ENCODE assay signal across 8 cellular contexts in the genomic region with DNA sequence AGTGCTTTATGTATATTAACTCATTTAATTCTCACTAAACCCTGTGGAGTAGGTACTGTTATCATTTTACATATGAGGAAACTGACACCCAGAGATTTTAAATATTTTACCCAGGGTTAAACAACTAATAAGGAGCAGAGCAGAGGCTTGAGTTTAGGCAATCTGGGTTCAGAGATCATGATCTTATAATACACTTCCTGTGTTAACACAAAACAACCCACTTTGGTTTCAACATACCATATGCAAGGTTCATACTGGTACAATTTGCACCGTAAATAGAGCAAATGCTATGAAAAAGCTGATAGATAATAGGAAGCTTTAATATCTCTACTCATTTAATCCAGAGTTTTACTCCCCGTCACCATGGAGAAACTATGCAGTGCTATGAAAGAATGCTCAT.
"Had no signal": no experiment of that assay in that cellular context is flagged by ENCODE, and none has a peak within 500 bp of the region (broad histone marks: within the 10 kb centered on the region; RNA-seq: fewer than 3 reads in every experiment).

No MANE protein-coding gene starts in this region.

- H2AFZ ChIP-seq: GM23248 had no signal

- H3K27ac ChIP-seq: GM23248 had no signal

- ATAC-seq: HCT116, K562 had no signal

- H3K9ac ChIP-seq: GM23248 had no signal

- H3K9me3 ChIP-seq: HAP-1 had no signal

- H3K4me1 ChIP-seq: HAP-1 had no signal

- H3K36me3 ChIP-seq: HAP-1 had no signal

- H3K4me3 ChIP-seq: GM23248, HAP-1, K562 had no signal

- DNase-seq: GM23248, GOT3, H7, HFFc6, IMR-90 had no signal
